23 cellular contexts compared by ENCODE assay signal in genomic region chr3:197983076-197983475, GRCh38.
"Had no signal": no experiment of that assay in that cellular context is flagged by ENCODE, and none has a peak within 500 bp of the region (broad histone marks: within the 10 kb centered on the region; RNA-seq: fewer than 3 reads in every experiment).

No MANE protein-coding gene starts in this region.

- H3K27me3 Mint-ChIP-seq: IgD-negative memory B cell had no signal

- H3K27ac ChIP-seq: HL-60, SJSA1, SK-N-MC had no signal

- FAIRE-seq: HTR-8/SVneo, RCC 7860 had no signal

- H3K9me3 ChIP-seq: SJSA1 had no signal

- H3K4me3 ChIP-seq: SJSA1, SK-N-MC had no signal

- H3K27me3 ChIP-seq: SJSA1 had no signal

- H3K9me3 Mint-ChIP-seq: IgD-negative memory B cell had no signal

- DNase-seq: Karpas-422, KG1, MM.1S, NCI-H1092 treated with DMSO at 0.1 percent for 48 hours, NCI-H1436, NCI-H187, NCI-H2029, NCI-H2081 treated with DMSO at 0.1 percent for 48 hours, NCI-H2171, NCI-H226, NCI-H446, NCI-H510A, NCI-H524 treated with DMSO at 0.1 percent for 48 hours, NCI-H69, NCI-H774, Right ventricle myocardium superior, SIG-M5 had no signal

- H3K36me3 ChIP-seq: SJSA1 had no signal

- H3K4me1 ChIP-seq: SJSA1 had no signal
